Comparison of ENCODE assay signal across 8 cellular contexts in genomic region chr6:31806470-31807272, GRCh38. TPM values are rescaled to one million over a fixed set of nuclear protein-coding genes. Genes with fewer than 3 reads are reported as not detected.
A peak's percentile ranks its signal among the peaks of the same experiment; 100 is the strongest.
DNase-seq lines count a peak whose midpoint lies in the region; ATAC-seq and TF ChIP-seq lines count a peak whose summit lies in the region.

Gene LSM2, minus strand, starts transcription at chr6:31806966. Its CDS starts 209 bp downstream, at chr6:31806757.

- H3K4me1 Mint-ChIP-seq in HFFc6 (ENCODE audit: low read depth) = peaks cover 16% of the 10 kb centered on the region
- H3K4me1 Mint-ChIP-seq in activated naive CD4-positive, alpha-beta T cell treated with anti-CD3 and anti-CD28 coated beads, Interleukin-2, amount 50 U/mL, for 24 hours = peaks cover 19% of the 10 kb centered on the region

- peak within 1 kb of the TSS; percentile 94 for H3K4me3 Mint-ChIP-seq in HFFc6
- H3K4me3 Mint-ChIP-seq in activated naive CD4-positive, alpha-beta T cell treated with anti-CD3 and anti-CD28 coated beads, Interleukin-2, amount 50 U/mL, for 24 hours = peak within 1 kb of the TSS; percentile 99

- peaks cover 8% of the 10 kb centered on the region for H3K4me1 ChIP-seq in testis

- intact Hi-C loops in testis (cut with DNase I; ENCODE audit: low total_unique reads) = no loop called here

- DNase-seq in GM06990 (ENCODE audit: extremely low read depth, insufficient read length) = peak; percentile 96
- peak; percentile 97 for DNase-seq in HFFc6
- peak; percentile 97 for DNase-seq in NB4 (ENCODE audit: low read depth)
- DNase-seq in globus pallidus (ENCODE audit: low spot score) = peak; percentile 98
- DNase-seq in omental fat pad (ENCODE audit: low spot score) = peak; percentile 89
- peak; percentile 98 for DNase-seq in testis

- TF ChIP-seq CTCF in GM06990 (IDR thresholded peaks at IDR 0.05; ENCODE audit: insufficient read depth, low read length, poor library complexity, severe bottlenecking) (peak; percentile 32), HFFc6 (IDR thresholded peaks at IDR 0.05) (peak; percentile 68), NB4 (IDR thresholded peaks at IDR 0.05; ENCODE audit: low read depth, low read length) (peak; percentile 24), omental fat pad (IDR thresholded peaks at IDR 0.05) (peak in 1 of 3 donors; percentile 30), testis (IDR thresholded peaks at IDR 0.05) (peak in 1 of 3 experiments; percentile 29)

- no peaks in the 10 kb centered on the region; the same call in 1 of the 2 replicates for H3K36me3 Mint-ChIP-seq in HFFc6 (ENCODE audit: low read depth)
- H3K36me3 Mint-ChIP-seq in activated naive CD4-positive, alpha-beta T cell treated with anti-CD3 and anti-CD28 coated beads, Interleukin-2, amount 50 U/mL, for 24 hours = peaks cover 7% of the 10 kb centered on the region

- TF ChIP-seq POLR2A in NB4 (IDR thresholded peaks at IDR 0.05; ENCODE audit: extremely low read depth, insufficient read length) (peak; percentile 92), testis (IDR thresholded peaks at IDR 0.05) (peak; percentile 63)

- H3K9me3 Mint-ChIP-seq in HFFc6 = no peaks in the 10 kb centered on the region
- no peaks in the 10 kb centered on the region for H3K9me3 Mint-ChIP-seq in activated naive CD4-positive, alpha-beta T cell treated with anti-CD3 and anti-CD28 coated beads, Interleukin-2, amount 50 U/mL, for 24 hours

- peak within 1 kb of the TSS; percentile 81 for H3K27ac Mint-ChIP-seq in HFFc6
- H3K27ac Mint-ChIP-seq in activated naive CD4-positive, alpha-beta T cell treated with anti-CD3 and anti-CD28 coated beads, Interleukin-2, amount 50 U/mL, for 24 hours = peak within 1 kb of the TSS; percentile 96

- H3K27ac ChIP-seq in testis = peak within 1 kb of the TSS; percentile 97

- WGBS in testis, 2 donors = 0 to 1% methylated on average over 36 to 51 of the region's 51 CpGs

- peak; percentile 99 for ATAC-seq in SK-N-SH treated with all-trans-retinoic acid at 6 μM for 48 hours
- peak; percentile 93 for ATAC-seq in omental fat pad (ENCODE audit: low FRiP score)

- no peaks in the 10 kb centered on the region for H3K9me3 ChIP-seq in testis

- H3K36me3 ChIP-seq in GM06990 (ENCODE audit: control insufficient read depth, insufficient read depth, low read length) (peaks cover 1% of the 10 kb centered on the region), testis (ENCODE audit: low read depth, missing control alignments) (no peaks in the 10 kb centered on the region)

- H3K4me3 ChIP-seq in GM06990 (replicated peaks; ENCODE audit: low read depth, low read length) (peak within 1 kb of the TSS; percentile 83), NB4 (ENCODE audit: low read depth, low read length) (peak within 1 kb of the TSS; percentile 88), testis (peak within 1 kb of the TSS; percentile 72 to 84)

- H3K27me3 Mint-ChIP-seq in HFFc6 (ENCODE audit: insufficient read depth) = no peaks in the 10 kb centered on the region; the same call in 1 of the 2 replicates
- no peaks in the 10 kb centered on the region for H3K27me3 Mint-ChIP-seq in activated naive CD4-positive, alpha-beta T cell treated with anti-CD3 and anti-CD28 coated beads, Interleukin-2, amount 50 U/mL, for 24 hours

- H3K27me3 ChIP-seq in GM06990 (replicated peaks; ENCODE audit: control insufficient read depth, insufficient read depth, low read length) = no peaks in the 10 kb centered on the region
- H3K27me3 ChIP-seq in testis = no peaks in the 10 kb centered on the region

TF ChIP-seq in SK-N-SH treated with all-trans-retinoic acid at 6 μM for 48 hours, 23 proteins besides CTCF, POLR2A, EP300 and RAD21:
- TF ChIP-seq ZNF8 (CRISPR knock-in tag; IDR thresholded peaks at IDR 0.05) (no peak), ESRRG (CRISPR knock-in tag; IDR thresholded peaks at IDR 0.05) (no peak), ZNF565 (CRISPR knock-in tag; conservative IDR thresholded peaks at IDR 0.05; ENCODE audit: low read depth) (no peak), TSHZ2 (CRISPR knock-in tag; IDR thresholded peaks at IDR 0.05) (no peak), POU6F1 (CRISPR knock-in tag; IDR thresholded peaks at IDR 0.05; ENCODE audit: borderline replicate concordance, low read depth) (no peak), ISL1 (CRISPR knock-in tag; IDR thresholded peaks at IDR 0.05) (no peak), PPARA (CRISPR knock-in tag; IDR thresholded peaks at IDR 0.05; ENCODE audit: borderline replicate concordance) (no peak), RARB (CRISPR knock-in tag; IDR thresholded peaks at IDR 0.05) (no peak), TCF4 (CRISPR knock-in tag; IDR thresholded peaks at IDR 0.05; ENCODE audit: borderline replicate concordance) (no peak), SNAI2 (CRISPR knock-in tag; IDR thresholded peaks at IDR 0.05) (no peak), GLIS3 (CRISPR knock-in tag; IDR thresholded peaks at IDR 0.05) (no peak)
TF ChIP-seq in SK-N-SH treated with all-trans-retinoic acid at 6 μM for 48 hours: peak in this region for 0.

RNA-seq across cellular contexts. Expression of gene LSM2, which starts in this region (rescaled TPM):
- total RNA-seq in HFFc6 (2021; fragmentation: NEBNext Ultra II Directional; extraction: Animal tissue kit (Norgen Biotek cat#: 25700)) = 10 to 100 TPM; 31.8 to 48.5 (median 43.4) TPM
- total RNA-seq in omental fat pad (10 to 100 TPM; 19.8 to 35.1 (median 30.4) TPM), testis (10 to 100 TPM; 43.3 to 49.6 TPM)
- 55.5 TPM for polyA plus RNA-seq in testis (ENCODE audit: insufficient read depth, low read depth, low replicate concordance)

Comparison
In these comparisons a context has a peak if more than half of its experiments do, and no peak if none do; other contexts are left out.
1. Peak in every context shown above with its lines: DNase-seq, ATAC-seq, H3K4me3 ChIP-seq and H3K27ac ChIP-seq.